Comparison of ENCODE assay signal across 8 cellular contexts in genomic region chr11:111603633-111604130, GRCh38. TPM values are rescaled to one million over a fixed set of nuclear protein-coding genes. Genes with fewer than 3 reads are reported as not detected.
DNase-seq lines count a peak whose midpoint lies in the region; ATAC-seq, FAIRE-seq and TF ChIP-seq lines count a peak whose summit lies in the region.

No MANE protein-coding gene starts in this region.

- no peak overlapping the region for H2BK120ac ChIP-seq in neuronal stem cell (ENCODE audit: low read depth, low read length)

- H2BK15ac ChIP-seq in neuronal stem cell (ENCODE audit: low read length): no peak overlapping the region

- H3K4me2 ChIP-seq in neuronal stem cell (ENCODE audit: insufficient read depth, low read length, poor library complexity, severe bottlenecking): peak overlapping the region; percentile 75

- no peak for TF ChIP-seq CTCF in CD8-positive, alpha-beta T cell (IDR thresholded peaks at IDR 0.05)
- TF ChIP-seq CTCF in endodermal cell (conservative IDR thresholded peaks at IDR 0.05): no peak

- H2AFZ ChIP-seq in neuronal stem cell (ENCODE audit: low read length): peak overlapping the region; percentile 90

- no peak overlapping the region for H4K91ac ChIP-seq in neuronal stem cell (ENCODE audit: low read depth, low read length, poor library complexity)

- no peaks in the 10 kb centered on the region for H3K9me3 Mint-ChIP-seq in CD8-positive, alpha-beta T cell
- H3K9me3 Mint-ChIP-seq in endodermal cell: no peaks in the 10 kb centered on the region

- H2AK5ac ChIP-seq in neuronal stem cell (ENCODE audit: low read depth, low read length): no peak overlapping the region

- H3K27me3 ChIP-seq in CD8-positive, alpha-beta T cell (ENCODE audit: insufficient read depth, low read length): no peaks in the 10 kb centered on the region
- H3K27me3 ChIP-seq in NT2/D1 (ENCODE audit: insufficient read depth, insufficient read length): peaks cover 11% of the 10 kb centered on the region
- peaks cover 6% of the 10 kb centered on the region for H3K27me3 ChIP-seq in endodermal cell (ENCODE audit: control insufficient read depth, insufficient read depth, low read length, poor library complexity, severe bottlenecking)
- H3K27me3 ChIP-seq in neuronal stem cell (ENCODE audit: control insufficient read depth in 3 of 3, insufficient read depth in 3 of 3, low read depth in 1 of 3, low read length in 3 of 3): peaks cover 0 to 3% (median 0%) of the 10 kb centered on the region in 3 experiments

- peaks cover 7% of the 10 kb centered on the region for H3K36me3 Mint-ChIP-seq in CD8-positive, alpha-beta T cell
- no peaks in the 10 kb centered on the region for H3K36me3 Mint-ChIP-seq in endodermal cell (ENCODE audit: low read depth)

- H3K27ac Mint-ChIP-seq in CD8-positive, alpha-beta T cell: peak overlapping the region; percentile 94
- peak overlapping the region; percentile 71 for H3K27ac Mint-ChIP-seq in endodermal cell

- peak overlapping the region; percentile 59 for H3K9ac ChIP-seq in NT2/D1 (ENCODE audit: insufficient read length, low read depth)
- H3K9ac ChIP-seq in endodermal cell (ENCODE audit: extremely low read depth, low read length, poor library complexity, severe bottlenecking): peak overlapping the region; percentile 86
- H3K9ac ChIP-seq in neuronal stem cell (ENCODE audit: low read depth, low read length, poor library complexity): no peak overlapping the region

- peaks cover 2% of the 10 kb centered on the region for H3K79me1 ChIP-seq in neuronal stem cell (ENCODE audit: low read depth, low read length)

- CTCF ChIA-PET in CD8-positive, alpha-beta T cell (lab: Charles Lee): interaction anchor here (0.9 to 2.7 kb wide), 4 partner anchors 11 to 172 kb away, joined by 5 to 19 read pairs (median 6); no protein-coding TSS in a partner anchor

- H3K23ac ChIP-seq in neuronal stem cell (ENCODE audit: low read depth, low read length, poor library complexity): no peak overlapping the region

- 30 to 31% methylated on average over 7 of the region's 7 CpGs for WGBS in endodermal cell (ENCODE audit: insufficient coverage in 1 of 2, insufficient read length in 1 of 2), 2 experiments
- no CpG with 5 or more reads among the region's 7 CpGs for WGBS in neuronal stem cell (ENCODE audit: extremely low coverage in 2 of 2, insufficient read length in 2 of 2, insufficient replicate concordance in 1 of 2), 2 donors

- H3K27me3 Mint-ChIP-seq in CD8-positive, alpha-beta T cell (ENCODE audit: low read depth): no peaks in the 10 kb centered on the region
- H3K27me3 Mint-ChIP-seq in endodermal cell (ENCODE audit: insufficient read depth): peaks cover 27% of the 10 kb centered on the region

- no peak overlapping the region for H3K14ac ChIP-seq in neuronal stem cell (ENCODE audit: low read length)

- H3K9me3 ChIP-seq in CD8-positive, alpha-beta T cell (ENCODE audit: low read length): no peaks in the 10 kb centered on the region
- H3K9me3 ChIP-seq in NT2/D1 (ENCODE audit: insufficient read depth, low read length): no peaks in the 10 kb centered on the region
- H3K9me3 ChIP-seq in endodermal cell (ENCODE audit: control insufficient read depth, low read length): no peaks in the 10 kb centered on the region
- H3K9me3 ChIP-seq in neuronal stem cell (replicated peaks in 1 of 2; ENCODE audit: control insufficient read depth in 2 of 2, insufficient read depth in 1 of 2, low read depth in 1 of 2, low read length in 2 of 2): no peaks in the 10 kb centered on the region

- H3K27ac ChIP-seq in CD8-positive, alpha-beta T cell (ENCODE audit: low read depth, low read length): peak overlapping the region; percentile 77
- H3K27ac ChIP-seq in endodermal cell (ENCODE audit: low read depth, low read length) (no peak overlapping the region), neuronal stem cell (replicated peaks; ENCODE audit: low read length) (no peak overlapping the region)

- ATAC-seq in CD8-positive, alpha-beta T cell: no peak
- ATAC-seq in HG02973 (IDR thresholded peaks at IDR 0.05; ENCODE audit: unreplicated experiment) (no peak), GM21381 (IDR thresholded peaks at IDR 0.05; ENCODE audit: unreplicated experiment) (no peak), GM19035 (IDR thresholded peaks at IDR 0.05; ENCODE audit: unreplicated experiment) (no peak)

- POLR2A ChIA-PET in CD8-positive, alpha-beta T cell (lab: Charles Lee): interaction anchor here (1.2 kb wide), 1 partner anchor 163 kb away, joined by 5 read pairs; the partner anchor contains the start of gene PPP2R1B

- no peaks in the 10 kb centered on the region for H3K36me3 ChIP-seq in CD8-positive, alpha-beta T cell (ENCODE audit: insufficient read depth, low read length)
- H3K36me3 ChIP-seq in NT2/D1 (ENCODE audit: insufficient read depth, insufficient read length, low read length) (no peaks in the 10 kb centered on the region), endodermal cell (ENCODE audit: control insufficient read depth, insufficient read depth, low read length) (no peaks in the 10 kb centered on the region), neuronal stem cell (replicated peaks in 1 of 2; ENCODE audit: control insufficient read depth in 2 of 2, insufficient read depth in 2 of 2, low read length in 2 of 2) (no peaks in the 10 kb centered on the region)

- peak overlapping the region; percentile 94 for H3K4me3 Mint-ChIP-seq in CD8-positive, alpha-beta T cell
- peak overlapping the region; percentile 70 for H3K4me3 Mint-ChIP-seq in endodermal cell

- no peak overlapping the region for H2BK5ac ChIP-seq in neuronal stem cell (ENCODE audit: low read length)

- H4K8ac ChIP-seq in neuronal stem cell (ENCODE audit: low read depth, low read length): no peak overlapping the region

- H3K18ac ChIP-seq in neuronal stem cell (ENCODE audit: low read length): no peak overlapping the region

- intact Hi-C loops in CD8-positive, alpha-beta T cell (cut with DNase I, micrococcal nuclease): loop anchor here (2.0 to 5.0 kb wide), 5 partner anchors 267 to 1175 kb away; partner anchors contain the start of genes ALG9 (in 1 of the 2), CFAP68 (in 1 of the 2), FDX1 (in 1 of the 2) and FDXACB1 (in 1 of the 2)

- no peak overlapping the region for H2BK12ac ChIP-seq in neuronal stem cell (ENCODE audit: low read length)

- no peak overlapping the region for H3K4ac ChIP-seq in neuronal stem cell (ENCODE audit: low read length)

- no peak for FAIRE-seq in HTR-8/SVneo (lab: Jason Lieb, UNC)

- H3K4me1 Mint-ChIP-seq in CD8-positive, alpha-beta T cell (ENCODE audit: low read depth): peaks cover 27% of the 10 kb centered on the region
- peaks cover 16% of the 10 kb centered on the region for H3K4me1 Mint-ChIP-seq in endodermal cell

- peak overlapping the region; percentile 65 for H3K4me3 ChIP-seq in CD8-positive, alpha-beta T cell (ENCODE audit: low read depth, low read length)
- peak overlapping the region; percentile 84 for H3K4me3 ChIP-seq in NT2/D1 (ENCODE audit: insufficient read length, low read depth)
- peak overlapping the region; percentile 98 for H3K4me3 ChIP-seq in endodermal cell (ENCODE audit: low read length)
- H3K4me3 ChIP-seq in neuronal stem cell (ENCODE audit: low read length in 2 of 2): peak overlapping the region; percentile 89 to 94

- no peak for DNase-seq in CD8-positive, alpha-beta T cell
- DNase-seq in NT2/D1 (ENCODE audit: low read depth, low spot score) (no peak), endodermal cell (no peak), neuronal stem cell (ENCODE audit: low spot score) (no peak), HTR-8/SVneo (ENCODE audit: insufficient read length, low spot score) (no peak)

- H3K4me1 ChIP-seq in CD8-positive, alpha-beta T cell (ENCODE audit: insufficient read depth, low read length): peaks cover 24% of the 10 kb centered on the region
- H3K4me1 ChIP-seq in NT2/D1 (ENCODE audit: insufficient read depth, insufficient read length) (no peaks in the 10 kb centered on the region), endodermal cell (ENCODE audit: control insufficient read depth, insufficient read depth, low read length) (no peaks in the 10 kb centered on the region), neuronal stem cell (ENCODE audit: control insufficient read depth in 2 of 2, insufficient read depth in 1 of 2, low read depth in 1 of 2, low read length in 2 of 2) (peaks cover 2 to 8% of the 10 kb centered on the region in 2 donors)

RNA-seq across cellular contexts. Expression of gene SIK2, which starts 1.4 kb away (rescaled TPM):
- total RNA-seq in CD8-positive, alpha-beta T cell: 1 to 10 TPM; 2.9 to 3.2 TPM
- 10 to 100 TPM; 13.2 to 13.4 TPM for total RNA-seq in endodermal cell
- polyA plus RNA-seq in endodermal cell (2013, experiment 1 of 2): 16.6 TPM
- polyA plus RNA-seq in endodermal cell (2013, experiment 2 of 2): 12.8 TPM
- 7.0 TPM for polyA plus RNA-seq in neuronal stem cell (2013, experiment 1 of 2)
- polyA plus RNA-seq in neuronal stem cell (2013, experiment 2 of 2): 7.2 TPM
